27 cellular contexts compared by ENCODE assay signal in the genomic region with DNA sequence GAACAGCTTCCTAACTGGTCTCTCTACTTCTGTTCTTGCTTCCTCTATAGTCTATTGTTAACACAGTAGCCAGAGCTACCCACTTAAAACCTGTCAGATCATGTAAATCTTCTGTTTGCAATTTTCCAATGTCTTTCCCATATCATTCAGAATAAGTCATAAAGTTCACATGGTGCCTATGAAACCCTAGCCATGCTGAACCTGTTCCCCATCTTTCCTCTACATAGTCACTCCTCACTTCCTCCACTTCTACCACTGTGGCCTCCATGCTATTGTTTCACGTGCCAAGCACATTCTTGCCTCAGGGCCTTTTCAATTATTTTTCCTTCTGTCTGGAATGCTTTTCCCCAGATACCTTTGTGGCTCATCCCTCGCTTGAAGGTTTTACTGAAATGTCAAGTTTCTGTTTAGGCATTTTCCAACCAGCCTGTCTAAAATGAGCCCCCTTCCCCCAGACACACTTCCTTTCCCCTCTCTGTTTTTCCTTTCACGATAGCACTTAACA.
"Had no signal": no experiment of that assay in that cellular context is flagged by ENCODE, and none has a peak within 500 bp of the region (broad histone marks: within the 10 kb centered on the region; RNA-seq: fewer than 3 reads in every experiment).

No MANE protein-coding gene starts in this region.

- ATAC-seq: activated naive CD4-positive, alpha-beta T cell treated with anti-CD3 and anti-CD28 coated beads, Interleukin-2, amount 50 U/mL, for 72 hours; activated naive CD8-positive, alpha-beta T cell treated with anti-CD3 and anti-CD28 coated beads, Interleukin-2, amount 50 U/mL, for 24 hours; activated T-cell treated with anti-CD3 and anti-CD28 coated beads, Interleukin-2, amount 50 U/mL, for 4 hours; body of pancreas had no signal

- H3K9me3 Mint-ChIP-seq: activated CD4-positive, alpha-beta memory T cell treated with anti-CD3 and anti-CD28 coated beads for 36 hours; activated T-cell treated with anti-CD3 and anti-CD28 coated beads, Interleukin-2, amount 50 U/mL, for 4 hours had no signal

- H3K27ac Mint-ChIP-seq: activated CD4-positive, alpha-beta memory T cell treated with anti-CD3 and anti-CD28 coated beads for 36 hours; activated CD4-positive, alpha-beta T cell treated with anti-CD3 and anti-CD28 coated beads, Interleukin-2, amount 10 ng/mL, durations not matched to agents 7 days and 5 days; activated naive CD4-positive, alpha-beta T cell treated with anti-CD3 and anti-CD28 coated beads, Interleukin-2, amount 50 U/mL, for 72 hours; activated naive CD8-positive, alpha-beta T cell treated with anti-CD3 and anti-CD28 coated beads, Interleukin-2, amount 50 U/mL, for 24 hours had no signal

- H3K27me3 ChIP-seq: ascending aorta, body of pancreas, cardiac muscle cell had no signal

- H3K4me1 ChIP-seq: ascending aorta had no signal

- H3K4me3 Mint-ChIP-seq: activated CD4-positive, alpha-beta memory T cell treated with anti-CD3 and anti-CD28 coated beads for 36 hours; activated CD4-positive, alpha-beta T cell treated with anti-CD3 and anti-CD28 coated beads, Interleukin-2, amount 10 ng/mL, durations not matched to agents 7 days and 5 days; activated naive CD8-positive, alpha-beta T cell treated with anti-CD3 and anti-CD28 coated beads, Interleukin-2, amount 50 U/mL, for 24 hours; activated T-cell treated with anti-CD3 and anti-CD28 coated beads, Interleukin-2, amount 50 U/mL, for 4 hours had no signal

- H3K27ac ChIP-seq: ascending aorta, body of pancreas, cardiac muscle cell, SK-N-MC, VCaP had no signal

- H3K9me3 ChIP-seq: ascending aorta, body of pancreas had no signal

- H3K36me3 Mint-ChIP-seq: activated CD4-positive, alpha-beta memory T cell treated with anti-CD3 and anti-CD28 coated beads for 36 hours; activated naive CD4-positive, alpha-beta T cell treated with anti-CD3 and anti-CD28 coated beads, Interleukin-2, amount 50 U/mL, for 72 hours had no signal

- H3K4me3 ChIP-seq: ascending aorta, body of pancreas, cardiac muscle cell, SK-N-MC had no signal

- FAIRE-seq: RCC 7860 had no signal

- DNase-seq: activated CD4-positive, alpha-beta memory T cell treated with anti-CD3 and anti-CD28 coated beads for 36 hours; activated CD4-positive, alpha-beta T cell treated with anti-CD3 and anti-CD28 coated beads, Interleukin-2, amount 10 ng/mL, durations not matched to agents 7 days and 5 days; activated CD4-positive, CD25-positive, alpha-beta regulatory T cell; activated CD8-positive, alpha-beta memory T cell treated with anti-CD3 and anti-CD28 coated beads for 24 hours; activated effector memory CD4-positive, alpha-beta T cell treated with anti-CD3 and anti-CD28 coated beads, Interleukin-2, amount 50 U/mL, for 16 hours; activated naive CD4-positive, alpha-beta T cell treated with Interleukin-2 at 50 U/mL for 16 hours; activated naive CD8-positive, alpha-beta T cell treated with anti-CD3 and anti-CD28 coated beads, Interleukin-2, amount 50 U/mL, for 24 hours; activated T-cell treated with anti-CD3 and anti-CD28 coated beads, Interleukin-2, amount 50 U/mL, for 4 hours; amniotic stem cell; body of pancreas; NCI-H1092; NCI-H1417; NCI-H1694; NCI-H2029; NCI-H2107; NCI-H2171 treated with DMSO at 0.1 percent for 48 hours; NCI-H345; NCI-H510A; NCI-H526 treated with DMSO at 0.1 percent for 48 hours; NK-92 treated with Interleukin-12 subunit alpha and Interleukin-12 subunit beta, amount 100 ng/mL, for 24 hours; T-helper 1 cell had no signal

- H3K27me3 Mint-ChIP-seq: activated CD4-positive, alpha-beta memory T cell treated with anti-CD3 and anti-CD28 coated beads for 36 hours; activated CD4-positive, alpha-beta T cell treated with anti-CD3 and anti-CD28 coated beads, Interleukin-2, amount 10 ng/mL, durations not matched to agents 7 days and 5 days; activated naive CD8-positive, alpha-beta T cell treated with anti-CD3 and anti-CD28 coated beads, Interleukin-2, amount 50 U/mL, for 24 hours had no signal

- H3K36me3 ChIP-seq: ascending aorta, cardiac muscle cell had no signal
